9 cellular contexts compared by ENCODE assay signal in genomic region chr1:209805341-209805781, GRCh38. TPM values are rescaled to one million over a fixed set of nuclear protein-coding genes. Genes with fewer than 3 reads are reported as not detected.
DNase-seq lines count a peak whose midpoint lies in the region; ATAC-seq and TF ChIP-seq lines count a peak whose summit lies in the region.
"Had no signal": no experiment of that assay in that cellular context is flagged by ENCODE, and none has a peak within 500 bp of the region (broad histone marks: within the 10 kb centered on the region; RNA-seq: fewer than 3 reads in every experiment).

No MANE protein-coding gene starts in this region.

- H3K23ac ChIP-seq in mesendoderm (ENCODE audit: low read length), result peak overlapping the region; percentile 97

- no peaks in the 10 kb centered on the region for H3K27me3 ChIP-seq in left ventricle myocardium inferior (ENCODE audit: low read depth)
- no peaks in the 10 kb centered on the region for H3K27me3 ChIP-seq in mesendoderm (ENCODE audit: insufficient read depth, low read length, poor library complexity)

- H3K4ac ChIP-seq in mesendoderm (ENCODE audit: low read depth, low read length), result no peak overlapping the region

- intact Hi-C loops in left ventricle myocardium inferior (cut with micrococcal nuclease), result no loop called here
- intact Hi-C loops in cardiac septum (cut with DNase I), result no loop called here

- H3K9me3 ChIP-seq in left ventricle myocardium inferior (replicated peaks), result no peaks in the 10 kb centered on the region

- ATAC-seq in HG03442 (IDR thresholded peaks at IDR 0.05; ENCODE audit: unreplicated experiment), result no peak

- no peaks in the 10 kb centered on the region for H3K36me3 ChIP-seq in left ventricle myocardium inferior
- H3K36me3 ChIP-seq in mesendoderm (ENCODE audit: control insufficient read depth, insufficient read depth, low read length), result no peaks in the 10 kb centered on the region
- H3K36me3 ChIP-seq in urinary bladder (ENCODE audit: insufficient read depth), result no peaks in the 10 kb centered on the region

- H2BK5ac ChIP-seq in mesendoderm (ENCODE audit: low read length), result no peak overlapping the region

- H3K79me2 ChIP-seq in mesendoderm (ENCODE audit: control insufficient read depth, insufficient read depth, low read length), result no peaks in the 10 kb centered on the region

- H3K4me2 ChIP-seq in mesendoderm (ENCODE audit: low read length), result peak overlapping the region; percentile 93

- H3K56ac ChIP-seq in mesendoderm (ENCODE audit: low read length), result peak overlapping the region; percentile 77

- peak overlapping the region; percentile 84 for H3K9ac ChIP-seq in mesendoderm (ENCODE audit: low read length)

- no peak overlapping the region for H2BK15ac ChIP-seq in mesendoderm (replicated peaks; ENCODE audit: low read depth)

- DNase-seq in left ventricle myocardium inferior (no peak), cardiac septum (ENCODE audit: low spot score) (no peak), ecto neural progenitor cell (ENCODE audit: low spot score) (peak; percentile 52), mesendoderm (peak; percentile 76), germinal center (ENCODE audit: low spot score) (no peak), NOMO-1 treated with DMSO at 0.1 percent for 48 hours (lab: John Stamatoyannopoulos, UW; ENCODE audit: unreplicated experiment) (no peak)

- WGBS in mesendoderm (ENCODE audit: extremely low coverage, insufficient coverage, low lambda C conversion rate), result no CpG with 5 or more reads among the region's 19 CpGs
- 40% methylated on average over 19 of the region's 19 CpGs for WGBS in urinary bladder

- H3K4me3 ChIP-seq in left ventricle myocardium inferior (peak overlapping the region; percentile 59), mesendoderm (ENCODE audit: low read length) (peak overlapping the region; percentile 81), urinary bladder (ENCODE audit: low read depth, low read length) (peak overlapping the region; percentile 32)

- no peak overlapping the region for H4K8ac ChIP-seq in mesendoderm (ENCODE audit: low read depth, low read length)

- peaks cover 6% of the 10 kb centered on the region for H3K79me1 ChIP-seq in mesendoderm (ENCODE audit: low read length)

- H3K4me1 ChIP-seq in left ventricle myocardium inferior (peaks cover 57% of the 10 kb centered on the region), mesendoderm (ENCODE audit: control insufficient read depth, low read depth, low read length) (no peaks in the 10 kb centered on the region), urinary bladder (ENCODE audit: insufficient read depth) (peaks cover 2% of the 10 kb centered on the region)

- TF ChIP-seq CTCF in left ventricle myocardium inferior (IDR thresholded peaks at IDR 0.05; ENCODE audit: borderline replicate concordance), result no peak

- H2AK5ac ChIP-seq in mesendoderm (ENCODE audit: low read length), result no peak overlapping the region

- H3K27ac ChIP-seq in left ventricle myocardium inferior (replicated peaks), result peak overlapping the region; percentile 61
- H3K27ac ChIP-seq in mesendoderm (ENCODE audit: low read depth, low read length), result no peak overlapping the region
- H3K27ac ChIP-seq in urinary bladder (ENCODE audit: low read depth), result peak overlapping the region; percentile 87

- no peak overlapping the region for H3K18ac ChIP-seq in mesendoderm (ENCODE audit: low read length)

- H2BK120ac ChIP-seq in mesendoderm (ENCODE audit: low read depth, low read length), result no peak overlapping the region

- H4K5ac ChIP-seq in mesendoderm (ENCODE audit: low read length), result no peak overlapping the region

RNA-seq across cellular contexts. Expression of gene IRF6, which starts 0.6 kb away (rescaled TPM):
- total RNA-seq in left ventricle myocardium inferior, result 43.3 TPM
- 34.0 TPM for total RNA-seq in cardiac septum
- 3.9 TPM for polyA plus RNA-seq in mesendoderm (2013, experiment 1 of 2)
- polyA plus RNA-seq in mesendoderm (2013, experiment 2 of 2), result 4.4 TPM
- total RNA-seq in urinary bladder, result 25.0 TPM
- 9.3 TPM for polyA plus RNA-seq in urinary bladder

RNA-seq across cellular contexts. Expression of gene C1orf74, which starts 21.0 kb away (rescaled TPM):
- total RNA-seq in left ventricle myocardium inferior (1.9 TPM), cardiac septum (1.6 TPM), urinary bladder (3.2 TPM)
- polyA plus RNA-seq in mesendoderm (2013, experiment 1 of 2), result 1.8 TPM
- 1.7 TPM for polyA plus RNA-seq in mesendoderm (2013, experiment 2 of 2)
- polyA plus RNA-seq in urinary bladder, result 1.4 TPM

RNA-seq across cellular contexts. Expression of gene UTP25, which starts 22.4 kb away (rescaled TPM):
- total RNA-seq in left ventricle myocardium inferior (2.4 TPM), cardiac septum (4.1 TPM), urinary bladder (10.5 TPM)
- 7.3 TPM for polyA plus RNA-seq in mesendoderm (2013, experiment 1 of 2)
- polyA plus RNA-seq in mesendoderm (2013, experiment 2 of 2), result 7.1 TPM
- 4.3 TPM for polyA plus RNA-seq in urinary bladder

RNA-seq across cellular contexts. Expression of gene TRAF3IP3, which starts 49.5 kb away (rescaled TPM):
- total RNA-seq in left ventricle myocardium inferior, result 1.2 TPM
- 1.00 TPM for total RNA-seq in cardiac septum
- not detected for polyA plus RNA-seq in mesendoderm (2013, experiment 1 of 2)
- not detected for polyA plus RNA-seq in mesendoderm (2013, experiment 2 of 2)
- total RNA-seq in urinary bladder, result 1.4 TPM
- polyA plus RNA-seq in urinary bladder, result 2.3 TPM
- total RNA-seq: dermis blood vessel endothelial cell had no signal

Comparison
In these comparisons a context has a peak if more than half of its experiments do, and no peak if none do; other contexts are left out.
1. DNase-seq: peak in ecto neural progenitor cell (single experiment) and mesendoderm (single experiment); none in left ventricle myocardium inferior (single experiment), cardiac septum (single experiment), germinal center (single experiment) and NOMO-1 treated with DMSO at 0.1 percent for 48 hours (single experiment).
2. Peak in every context shown above with its lines, with median percentiles within 50 percentile points of each other: H3K4me3 ChIP-seq.